Comparison of ENCODE assay signal across 15 cellular contexts in the genomic region with DNA sequence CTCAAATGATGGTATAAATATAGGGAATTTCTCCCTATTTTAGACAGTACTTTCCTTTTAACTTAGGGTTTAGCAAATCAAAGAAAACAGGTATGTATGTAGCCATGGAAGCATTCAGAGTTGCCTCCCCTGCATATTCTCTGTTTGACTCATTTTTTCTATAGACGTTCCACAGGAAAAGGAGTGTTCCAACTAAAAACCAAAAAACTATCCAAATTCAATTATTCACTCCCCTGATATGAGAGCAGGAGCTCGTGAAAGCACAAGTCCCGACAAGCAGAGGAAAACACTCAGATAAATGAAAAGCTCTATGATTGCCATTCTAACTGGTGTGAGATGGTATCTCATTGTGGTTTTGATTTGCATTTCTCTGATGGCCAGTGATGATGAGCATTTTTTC.
"Had no signal": no experiment of that assay in that cellular context is flagged by ENCODE, and none has a peak within 500 bp of the region (broad histone marks: within the 10 kb centered on the region; RNA-seq: fewer than 3 reads in every experiment).

No MANE protein-coding gene starts in this region.

- H3K27me3 ChIP-seq: body of pancreas, heart left ventricle, suprapubic skin, upper lobe of left lung had no signal

- H3K36me3 Mint-ChIP-seq: memory B cell, natural killer cell had no signal

- H3K9me3 Mint-ChIP-seq: activated naive CD8-positive, alpha-beta T cell treated with anti-CD3 and anti-CD28 coated beads, Interleukin-2, amount 50 U/mL, for 24 hours; natural killer cell had no signal

- H3K4me1 ChIP-seq: body of pancreas, heart left ventricle, suprapubic skin, upper lobe of left lung had no signal

- H3K4me3 ChIP-seq: body of pancreas, heart left ventricle, suprapubic skin, upper lobe of left lung had no signal

- H3K4me3 Mint-ChIP-seq: activated naive CD8-positive, alpha-beta T cell treated with anti-CD3 and anti-CD28 coated beads, Interleukin-2, amount 50 U/mL, for 24 hours; memory B cell; natural killer cell; WTC11 had no signal

- DNase-seq: activated CD4-positive, alpha-beta T cell treated with anti-CD3 and anti-CD28 coated beads for 48 hours; activated CD8-positive, alpha-beta memory T cell treated with anti-CD3 and anti-CD28 coated beads for 24 hours; activated naive CD4-positive, alpha-beta T cell treated with Interleukin-2 at 50 U/mL for 16 hours; activated naive CD8-positive, alpha-beta T cell treated with anti-CD3 and anti-CD28 coated beads, Interleukin-2, amount 50 U/mL, for 24 hours; body of pancreas; dermis blood vessel endothelial cell; foreskin fibroblast; heart left ventricle; natural killer cell; stimulated activated CD4-positive, alpha-beta T cell treated with anti-CD3 and anti-CD28 coated beads, Interleukin-2, amount 100 ng/mL, for 24 hours; stimulated activated naive CD4-positive, alpha-beta T cell treated with Interleukin-2 at 50 U/mL for 16 hours; upper lobe of left lung had no signal

- H3K36me3 ChIP-seq: heart left ventricle, suprapubic skin, upper lobe of left lung had no signal

- H3K4me1 Mint-ChIP-seq: memory B cell, natural killer cell had no signal

- H3K27ac Mint-ChIP-seq: activated naive CD8-positive, alpha-beta T cell treated with anti-CD3 and anti-CD28 coated beads, Interleukin-2, amount 50 U/mL, for 24 hours; memory B cell; natural killer cell; WTC11 had no signal

- H3K9me3 ChIP-seq: body of pancreas, suprapubic skin, upper lobe of left lung had no signal

- H3K27me3 Mint-ChIP-seq: memory B cell had no signal
